Comparison of ENCODE assay signal across 35 cellular contexts in genomic region chr1:151912973-151913372, GRCh38. TPM values are rescaled to one million over a fixed set of nuclear protein-coding genes. Genes with fewer than 3 reads are reported as not detected.
"Had no signal": no experiment of that assay in that cellular context is flagged by ENCODE, and none has a peak within 500 bp of the region (broad histone marks: within the 10 kb centered on the region; RNA-seq: fewer than 3 reads in every experiment).

No MANE protein-coding gene starts in this region.

- H3K27ac Mint-ChIP-seq: natural killer cell treated with Interleukin-12 subunit alpha and Interleukin-12 subunit beta and Interleukin-15 and Interleukin-18, amount 100 ng/mL, for 72 hours; nephron progenitor cell; neural progenitor cell; progenitor cell of endocrine pancreas; stimulated activated effector memory CD8-positive, alpha-beta T cell treated with anti-CD3 and anti-CD28 coated beads, Interleukin-12 subunit alpha, Interleukin-12 subunit beta, amount 100 ng/mL, for 72 hours; stimulated activated naive B cell treated with anti-CD40 and anti-IgM and Interleukin-4, amounts not matched to agents 10 μg/mL and 1 μg/mL and 100 μg/mL, for 72 hours; stimulated activated naive CD8-positive, alpha-beta T cell treated with anti-CD3 and anti-CD28 coated beads, Interleukin-15, Interleukin-2, amounts not matched to agents 100 ng/mL and 50 ng/mL, for 24 hours had no signal

- H3K9me3 Mint-ChIP-seq: natural killer cell treated with Interleukin-12 subunit alpha and Interleukin-12 subunit beta and Interleukin-15 and Interleukin-18, amount 100 ng/mL, for 72 hours; stimulated activated effector memory CD8-positive, alpha-beta T cell treated with anti-CD3 and anti-CD28 coated beads, Interleukin-12 subunit alpha, Interleukin-12 subunit beta, amount 100 ng/mL, for 72 hours; stimulated activated naive B cell treated with anti-CD40 and anti-IgM and Interleukin-4, amounts not matched to agents 10 μg/mL and 1 μg/mL and 100 μg/mL, for 72 hours; stimulated activated naive CD8-positive, alpha-beta T cell treated with anti-CD3 and anti-CD28 coated beads, Interleukin-15, Interleukin-2, amounts not matched to agents 100 ng/mL and 50 ng/mL, for 24 hours had no signal

- H3K9ac ChIP-seq: neural progenitor cell, parathyroid adenoma had no signal

- H2AFZ ChIP-seq: neural progenitor cell, parathyroid adenoma had no signal

- ATAC-seq: naive thymus-derived CD8-positive, alpha-beta T cell; natural killer cell treated with Interleukin-12 subunit alpha and Interleukin-12 subunit beta and Interleukin-15 and Interleukin-18, amount 100 ng/mL, for 72 hours; psoas muscle; right cardiac atrium; sciatic nerve; stimulated activated effector memory CD8-positive, alpha-beta T cell treated with anti-CD3 and anti-CD28 coated beads, Interleukin-12 subunit alpha, Interleukin-12 subunit beta, amount 100 ng/mL, for 72 hours; stimulated activated naive B cell treated with anti-CD40 and anti-IgM and Interleukin-4, amounts not matched to agents 10 μg/mL and 1 μg/mL and 100 μg/mL, for 72 hours had no signal

- H3K27ac ChIP-seq: neural progenitor cell, ovary, parathyroid adenoma, psoas muscle, skin epidermis, spleen, stomach, thoracic aorta, thyroid gland, tibial nerve, upper lobe of left lung, vagina had no signal

- H3K36me3 ChIP-seq: neural progenitor cell, ovary, stomach, thoracic aorta, thyroid gland, tibial nerve, upper lobe of left lung, vagina had no signal

- H3K9me3 ChIP-seq: ovary, psoas muscle, thoracic aorta, thyroid gland, vagina had no signal

- H3K27me3 ChIP-seq: ovary, spleen, stomach, thyroid gland, tibial nerve, upper lobe of left lung, vagina had no signal

- DNase-seq: naive thymus-derived CD8-positive, alpha-beta T cell; nephron progenitor cell; occipital lobe; ovary; posterior cingulate gyrus; psoas muscle; right cardiac atrium; spleen; stimulated activated CD4-positive, alpha-beta T cell treated with anti-CD3 and anti-CD28 coated beads, Interleukin-12 subunit alpha, Interleukin-12 subunit beta, amount 100 ng/mL, for 4 hours; stimulated activated CD4-positive, alpha-beta T cell treated with anti-CD3 and anti-CD28 coated beads, Interleukin-1b, Interleukin-23, amount 100 ng/mL, for 48 hours; stimulated activated CD4-positive, alpha-beta T cell treated with anti-CD3 and anti-CD28 coated beads, Interleukin-4, amount 100 ng/mL, for 24 hours; stimulated activated naive B cell treated with anti-CD40 and anti-IgM and Interleukin-4, amounts not matched to agents 10 μg/mL and 1 μg/mL and 100 μg/mL, for 72 hours; stimulated activated naive CD4-positive, alpha-beta T cell treated with Interleukin-2 at 50 U/mL for 16 hours; stomach; thyroid gland; trophoblast cell; upper lobe of left lung had no signal

- FAIRE-seq: urothelium cell line had no signal

- H3K4me3 Mint-ChIP-seq: naive thymus-derived CD8-positive, alpha-beta T cell; natural killer cell treated with Interleukin-12 subunit alpha and Interleukin-12 subunit beta and Interleukin-15 and Interleukin-18, amount 100 ng/mL, for 72 hours; nephron progenitor cell; neural progenitor cell; stimulated activated effector memory CD8-positive, alpha-beta T cell treated with anti-CD3 and anti-CD28 coated beads, Interleukin-12 subunit alpha, Interleukin-12 subunit beta, amount 100 ng/mL, for 72 hours; stimulated activated naive B cell treated with anti-CD40 and anti-IgM and Interleukin-4, amounts not matched to agents 10 μg/mL and 1 μg/mL and 100 μg/mL, for 72 hours; stimulated activated naive CD8-positive, alpha-beta T cell treated with anti-CD3 and anti-CD28 coated beads, Interleukin-15, Interleukin-2, amounts not matched to agents 100 ng/mL and 50 ng/mL, for 24 hours had no signal

- H3K4me1 ChIP-seq: neural progenitor cell had no signal

- H3K4me2 ChIP-seq: neural progenitor cell, smooth muscle cell had no signal

- H3K36me3 Mint-ChIP-seq: neural progenitor cell had no signal

- H3K4me3 ChIP-seq: neural progenitor cell, ovary, psoas muscle, skin epidermis, smooth muscle cell, spleen, stomach, thoracic aorta, thyroid gland, tibial nerve, upper lobe of left lung, vagina had no signal

- H3K79me2 ChIP-seq: parathyroid adenoma had no signal

- H3K27me3 Mint-ChIP-seq: naive thymus-derived CD8-positive, alpha-beta T cell; natural killer cell treated with Interleukin-12 subunit alpha and Interleukin-12 subunit beta and Interleukin-15 and Interleukin-18, amount 100 ng/mL, for 72 hours; stimulated activated naive B cell treated with anti-CD40 and anti-IgM and Interleukin-4, amounts not matched to agents 10 μg/mL and 1 μg/mL and 100 μg/mL, for 72 hours; stimulated activated naive CD8-positive, alpha-beta T cell treated with anti-CD3 and anti-CD28 coated beads, Interleukin-15, Interleukin-2, amounts not matched to agents 100 ng/mL and 50 ng/mL, for 24 hours had no signal

RNA-seq across cellular contexts. Expression of gene THEM5, which starts 59.5 kb away (rescaled TPM):
- total RNA-seq: naive thymus-derived CD8-positive, alpha-beta T cell; natural killer cell treated with Interleukin-12 subunit alpha and Interleukin-12 subunit beta and Interleukin-15 and Interleukin-18, amount 100 ng/mL, for 72 hours; occipital lobe; osteoblast; ovary; progenitor cell of endocrine pancreas; psoas muscle; renal cortical epithelial cell; sciatic nerve; stomach; subcutaneous adipose tissue; temporal lobe; thoracic aorta; thyroid gland; tibial nerve; upper lobe of left lung; ureter had no signal
- polyA plus RNA-seq: naive thymus-derived CD8-positive, alpha-beta T cell; psoas muscle; spleen; stomach had no signal
